Comparison of ENCODE assay signal across 10 cellular contexts in the genomic region with DNA sequence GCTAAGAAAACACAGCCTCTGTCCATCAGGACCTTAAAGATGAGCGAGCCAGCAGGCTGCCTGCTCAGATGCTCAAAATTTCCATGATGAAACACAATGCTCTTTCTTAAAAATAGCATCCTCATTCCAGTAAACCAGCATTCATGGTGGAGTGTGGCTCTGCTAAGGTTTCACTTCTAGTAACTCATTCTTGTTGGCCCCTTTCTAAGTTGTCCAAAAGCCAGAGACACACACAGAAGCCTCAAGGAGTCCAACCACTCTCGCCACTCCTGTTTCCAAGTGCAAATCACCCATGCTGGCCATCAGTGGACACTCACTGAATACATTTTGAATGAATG. TPM values are rescaled to one million over a fixed set of nuclear protein-coding genes. Genes with fewer than 3 reads are reported as not detected.
DNase-seq lines count a peak whose midpoint lies in the region; ATAC-seq and TF ChIP-seq lines count a peak whose summit lies in the region.
"Had no signal": no experiment of that assay in that cellular context is flagged by ENCODE, and none has a peak within 500 bp of the region (broad histone marks: within the 10 kb centered on the region; RNA-seq: fewer than 3 reads in every experiment).

No MANE protein-coding gene starts in this region.

- H3K4me1 ChIP-seq in hepatocyte (ENCODE audit: insufficient read depth) (peaks cover 6% of the 10 kb centered on the region), stomach smooth muscle (ENCODE audit: control insufficient read depth, insufficient read depth, low read length) (peaks cover 18% of the 10 kb centered on the region)

- H3K27ac ChIP-seq in hepatocyte (peak overlapping the region; percentile 69), stomach smooth muscle (ENCODE audit: low read length) (peak overlapping the region; percentile 60)

- peak overlapping the region; percentile 36 to 43 for H3K9ac ChIP-seq in stomach smooth muscle (ENCODE audit: low read length in 2 of 2)

- no peaks in the 10 kb centered on the region for H4K20me1 ChIP-seq in hepatocyte (ENCODE audit: insufficient read depth, poor library complexity, severe bottlenecking)

- TF ChIP-seq CTCF in astrocyte of the spinal cord (IDR thresholded peaks at IDR 0.05; ENCODE audit: low read depth, low read length) (no peak), hepatocyte (IDR thresholded peaks at IDR 0.05; ENCODE audit: poor library complexity) (no peak)

- no peak for ATAC-seq in HG03159 (IDR thresholded peaks at IDR 0.05; ENCODE audit: unreplicated experiment)
- ATAC-seq: stimulated activated memory B cell treated with anti-CD40 and anti-IgM and Interleukin-4, amounts not matched to agents 10 μg/mL and 1 μg/mL and 100 μg/mL, for 72 hours had no signal

- peaks cover 75% of the 10 kb centered on the region for H3K79me2 ChIP-seq in hepatocyte

- no peak overlapping the region for H3K4me2 ChIP-seq in hepatocyte

- H3K27me3 ChIP-seq in hepatocyte (no peaks in the 10 kb centered on the region), stomach smooth muscle (ENCODE audit: control insufficient read depth in 1 of 2, insufficient read depth in 2 of 2, low read length in 2 of 2) (no peaks in the 10 kb centered on the region)

- no peak overlapping the region for H3K4me3 ChIP-seq in astrocyte of the spinal cord (ENCODE audit: low read depth, low read length)
- no peak overlapping the region for H3K4me3 ChIP-seq in hepatocyte
- H3K4me3 ChIP-seq in stomach smooth muscle (ENCODE audit: low read length in 2 of 2), result peak overlapping the region; percentile 44 to 70

- peak; percentile 40 for DNase-seq in MV-4-11 (lab: John Stamatoyannopoulos, UW)
- DNase-seq in astrocyte of the spinal cord (ENCODE audit: low read depth, low spot score), result peak; percentile 68
- DNase-seq in hepatocyte (ENCODE audit: low spot score), result peak; percentile 21
- no peak for DNase-seq in DMS114 treated with DMSO at 0.1 percent for 48 hours (lab: John Stamatoyannopoulos, UW; ENCODE audit: unreplicated experiment)
- no peak for DNase-seq in iPS-NIHi7 (ENCODE audit: extremely low spot score)
- DNase-seq in T1000 (lab: John Stamatoyannopoulos, UW), result no peak
- DNase-seq: NCI-H82 had no signal

- H3K9me3 ChIP-seq in hepatocyte (ENCODE audit: low read depth), result no peaks in the 10 kb centered on the region
- H3K9me3 ChIP-seq in stomach smooth muscle (ENCODE audit: control insufficient read depth in 2 of 2, low read length in 2 of 2), result no peaks in the 10 kb centered on the region

- H3K36me3 ChIP-seq in hepatocyte (replicated peaks; ENCODE audit: insufficient read depth, low read depth) (no peaks in the 10 kb centered on the region), stomach smooth muscle (ENCODE audit: control insufficient read depth in 2 of 2, insufficient read depth in 2 of 2, low read length in 2 of 2) (peaks cover 0 to 2% of the 10 kb centered on the region in 2 donors)

- H2AFZ ChIP-seq in hepatocyte, result no peak overlapping the region

- 87% methylated on average over 2 of the region's 2 CpGs for WGBS in hepatocyte (ENCODE audit: low lambda C conversion rate, missing lambda C conversion rate)

- H3K9me2 ChIP-seq in hepatocyte (replicated peaks; ENCODE audit: insufficient read depth), result no peaks in the 10 kb centered on the region

- in situ Hi-C loops in astrocyte of the spinal cord (cut with HindIII; ENCODE audit: low sequenced_read_pairs), result no loop called here

RNA-seq across cellular contexts. Expression of gene ATP9A, which starts 35.8 kb away (rescaled TPM):
- 26.5 and 28.1 TPM in 2 replicates for total RNA-seq in hepatocyte
- polyA plus RNA-seq in hepatocyte, result 9.3 and 12.1 TPM in 2 replicates

Comparison
In these comparisons a context has a peak if more than half of its experiments do, and no peak if none do; other contexts are left out.
1. DNase-seq: peak in MV-4-11 (single experiment), astrocyte of the spinal cord (single experiment) and hepatocyte (single experiment); none in DMS114 treated with DMSO at 0.1 percent for 48 hours (single experiment), iPS-NIHi7 (single experiment) and T1000 (single experiment).
2. H3K4me3 ChIP-seq: peak in stomach smooth muscle (2 of 2); none in astrocyte of the spinal cord (single experiment) and hepatocyte (single experiment).